In the genomic region with DNA sequence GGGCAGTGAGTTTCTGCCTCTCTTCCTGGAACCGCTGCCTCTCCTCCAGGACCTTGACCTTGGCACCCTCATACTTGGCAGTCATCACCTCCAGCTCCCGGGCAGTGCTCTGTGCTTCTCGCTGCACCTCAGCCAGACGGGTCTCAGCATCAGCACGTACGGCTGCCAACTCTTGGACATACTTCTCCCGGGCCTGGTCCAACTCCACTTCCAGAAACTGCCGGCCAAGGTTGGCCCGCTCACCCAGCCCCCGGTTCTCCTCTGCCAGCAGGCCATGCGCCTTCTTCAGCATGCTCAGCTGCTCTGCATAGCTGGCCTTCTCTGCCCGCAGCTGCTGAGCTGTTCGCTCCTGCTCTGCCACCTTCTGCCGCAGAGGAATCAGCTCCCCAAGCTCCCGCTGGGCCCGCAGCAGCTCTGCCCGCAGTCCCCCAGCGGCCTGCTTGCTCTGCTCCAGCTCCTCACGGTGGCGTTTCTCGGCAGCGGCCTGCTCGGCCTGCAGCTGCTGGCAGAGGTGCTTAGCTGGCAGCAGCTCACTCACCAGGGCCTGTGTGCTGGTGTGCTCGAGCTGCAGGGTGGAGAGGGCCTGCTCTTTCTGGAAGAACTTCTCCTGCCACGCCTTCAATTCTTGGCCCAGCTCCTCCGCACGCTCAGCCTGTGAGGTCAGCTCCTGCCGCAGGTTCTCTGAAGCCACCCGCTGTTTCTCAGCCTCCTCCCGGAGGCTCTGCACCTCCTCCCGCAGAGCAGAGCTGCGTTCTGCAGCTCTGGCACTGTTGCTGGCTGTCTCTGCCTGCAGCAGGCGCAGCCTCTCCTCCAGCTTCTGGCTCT, we compare ENCODE assay signal across 9 cellular contexts. TPM values are rescaled to one million over a fixed set of nuclear protein-coding genes. Genes with fewer than 3 reads are reported as not detected.
DNase-seq lines count a peak whose midpoint lies in the region; ATAC-seq and FAIRE-seq lines count a peak whose summit lies in the region.
"Had no signal": no experiment of that assay in that cellular context is flagged by ENCODE, and none has a peak within 500 bp of the region (broad histone marks: within the 10 kb centered on the region; RNA-seq: fewer than 3 reads in every experiment).

No MANE protein-coding gene starts in this region.

- no peak overlapping the region for H3K27ac Mint-ChIP-seq in activated naive CD4-positive, alpha-beta T cell treated with anti-CD3 and anti-CD28 coated beads for 36 hours

- peak; percentile 45 for DNase-seq in activated CD8-positive, alpha-beta memory T cell treated with anti-CD3 and anti-CD28 coated beads, Interleukin-2, amount 50 U/mL, for 48 hours
- DNase-seq in activated CD8-positive, alpha-beta memory T cell treated with anti-CD3 and anti-CD28 coated beads for 24 hours = no peak
- DNase-seq in mucosa of gallbladder (ENCODE audit: low spot score) = peak; percentile 79
- DNase-seq in urothelium cell line (ENCODE audit: low spot score) = peak; percentile 39
- DNase-seq in activated naive CD4-positive, alpha-beta T cell treated with anti-CD3 and anti-CD28 coated beads for 36 hours = no peak

- FAIRE-seq in urothelium cell line (lab: Jason Lieb, UNC) = no peak
- FAIRE-seq: A204.1 had no signal

- intact Hi-C loops in activated naive CD4-positive, alpha-beta T cell treated with anti-CD3 and anti-CD28 coated beads for 36 hours (cut with micrococcal nuclease) = no loop called here

- H3K36me3 Mint-ChIP-seq in activated naive CD4-positive, alpha-beta T cell treated with anti-CD3 and anti-CD28 coated beads for 36 hours (ENCODE audit: low read depth) = peaks cover 48% of the 10 kb centered on the region

- no peaks in the 10 kb centered on the region for H3K27me3 Mint-ChIP-seq in activated naive CD4-positive, alpha-beta T cell treated with anti-CD3 and anti-CD28 coated beads for 36 hours (ENCODE audit: low read depth)

- CTCF ChIA-PET in activated naive CD4-positive, alpha-beta T cell treated with anti-CD3 and anti-CD28 coated beads for 36 hours (lab: Charles Lee) = interaction anchor here (0.6 to 1.4 kb wide), 3 partner anchors 11 to 236 kb away, joined by 4 to 6 read pairs (median 5); no protein-coding TSS in a partner anchor

- H3K9me3 Mint-ChIP-seq in activated naive CD4-positive, alpha-beta T cell treated with anti-CD3 and anti-CD28 coated beads for 36 hours = no peaks in the 10 kb centered on the region

- ATAC-seq in esophagus mucosa (peak; percentile 93), GM19395 (IDR thresholded peaks at IDR 0.05; ENCODE audit: unreplicated experiment) (no peak), GM21390 (IDR thresholded peaks at IDR 0.05; ENCODE audit: unreplicated experiment) (no peak)

- H3K4me3 Mint-ChIP-seq in activated naive CD4-positive, alpha-beta T cell treated with anti-CD3 and anti-CD28 coated beads for 36 hours = no peak overlapping the region

- H3K4me1 Mint-ChIP-seq in activated naive CD4-positive, alpha-beta T cell treated with anti-CD3 and anti-CD28 coated beads for 36 hours (ENCODE audit: low read depth) = no peaks in the 10 kb centered on the region

RNA-seq across cellular contexts. Expression of a gene that starts 14.4 kb away (rescaled TPM):
- total RNA-seq in esophagus mucosa (2.5 TPM), mucosa of gallbladder (10.6 TPM)
- 1 to 10 TPM; 4.1 to 5.4 TPM for total RNA-seq in activated naive CD4-positive, alpha-beta T cell treated with anti-CD3 and anti-CD28 coated beads for 36 hours

Comparison
In these comparisons a context has a peak if more than half of its experiments do, and no peak if none do; other contexts are left out.
1. DNase-seq: peak in activated CD8-positive, alpha-beta memory T cell treated with anti-CD3 and anti-CD28 coated beads, Interleukin-2, amount 50 U/mL, for 48 hours (single experiment), mucosa of gallbladder (single experiment) and urothelium cell line (single experiment); none in activated CD8-positive, alpha-beta memory T cell treated with anti-CD3 and anti-CD28 coated beads for 24 hours (single experiment) and activated naive CD4-positive, alpha-beta T cell treated with anti-CD3 and anti-CD28 coated beads for 36 hours (single experiment).